ENCODE assay signal across 11 cellular contexts in the genomic region with DNA sequence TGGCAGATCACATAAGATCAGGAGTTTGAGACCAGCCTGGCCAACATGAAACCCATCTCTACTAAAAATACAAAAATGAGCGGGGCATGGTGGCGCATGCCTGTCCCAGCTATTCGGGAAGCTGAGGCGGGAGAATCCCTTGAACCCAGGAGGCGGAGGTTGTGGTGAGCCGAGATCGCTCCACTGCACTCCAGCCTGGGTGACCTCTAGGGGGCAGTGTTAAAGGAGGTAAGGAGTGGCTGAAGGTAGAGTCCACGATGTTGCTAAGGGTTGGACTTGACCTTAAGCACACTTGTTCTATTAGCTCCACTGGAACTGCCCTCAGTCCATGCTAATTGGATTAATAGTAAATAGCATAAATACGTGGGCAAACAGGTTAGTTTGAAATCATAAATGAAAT.
DNase-seq lines count a peak whose midpoint lies in the region; ATAC-seq and TF ChIP-seq lines count a peak whose summit lies in the region.
"Had no signal": no experiment of that assay in that cellular context is flagged by ENCODE, and none has a peak within 500 bp of the region (broad histone marks: within the 10 kb centered on the region; RNA-seq: fewer than 3 reads in every experiment).

No MANE protein-coding gene starts in this region.

- H3K27me3 ChIP-seq in lower lobe of right lung (ENCODE audit: low read depth): peaks cover 9% of the 10 kb centered on the region
- H3K27me3 ChIP-seq in sigmoid colon: peaks cover 0 to 31% (median 4%) of the 10 kb centered on the region in 3 donors

- no peaks in the 10 kb centered on the region for H3K4me1 Mint-ChIP-seq in T-helper 2 cell treated with Interferon-gamma antibody and Interleukin-4, amounts not matched to agents 5 μg/mL and 100 μg/mL, for 36 hours (ENCODE audit: low read depth)
- H3K4me1 Mint-ChIP-seq: immature natural killer cell had no signal

- H3K27ac Mint-ChIP-seq in T-helper 2 cell treated with Interferon-gamma antibody and Interleukin-4, amounts not matched to agents 5 μg/mL and 100 μg/mL, for 36 hours: no peak overlapping the region
- H3K27ac Mint-ChIP-seq: immature natural killer cell had no signal

- H3K4me1 ChIP-seq in lower lobe of right lung: no peaks in the 10 kb centered on the region
- H3K4me1 ChIP-seq in sigmoid colon: no peaks in the 10 kb centered on the region
- H3K4me1 ChIP-seq: stomach had no signal

- no peaks in the 10 kb centered on the region for H3K36me3 Mint-ChIP-seq in T-helper 2 cell treated with Interferon-gamma antibody and Interleukin-4, amounts not matched to agents 5 μg/mL and 100 μg/mL, for 36 hours (ENCODE audit: low read depth)
- H3K36me3 Mint-ChIP-seq: immature natural killer cell had no signal

- 71 to 80% methylated on average over 9 of the region's 9 CpGs for WGBS in sigmoid colon, 2 donors

- no peak overlapping the region for H3K27ac ChIP-seq in lower lobe of right lung
- H3K27ac ChIP-seq in sigmoid colon: no peak overlapping the region
- H3K27ac ChIP-seq: stomach had no signal

- TF ChIP-seq POLR2A in sigmoid colon (IDR thresholded peaks at IDR 0.05): no peak

- H3K4me3 Mint-ChIP-seq in T-helper 2 cell treated with Interferon-gamma antibody and Interleukin-4, amounts not matched to agents 5 μg/mL and 100 μg/mL, for 36 hours: no peak overlapping the region
- H3K4me3 Mint-ChIP-seq: immature natural killer cell had no signal

- H3K9me3 ChIP-seq in lower lobe of right lung (no peaks in the 10 kb centered on the region), sigmoid colon (no peaks in the 10 kb centered on the region)
- H3K9me3 ChIP-seq: stomach had no signal

- H3K27me3 Mint-ChIP-seq in T-helper 2 cell treated with Interferon-gamma antibody and Interleukin-4, amounts not matched to agents 5 μg/mL and 100 μg/mL, for 36 hours (ENCODE audit: low read depth): peaks cover 2% of the 10 kb centered on the region

- ATAC-seq in lower lobe of right lung (peak in 1 of 2 donors; percentile 26), GM21529 (IDR thresholded peaks at IDR 0.05; ENCODE audit: unreplicated experiment) (no peak)

- no peaks in the 10 kb centered on the region for H3K36me3 ChIP-seq in lower lobe of right lung
- no peaks in the 10 kb centered on the region for H3K36me3 ChIP-seq in sigmoid colon
- H3K36me3 ChIP-seq: stomach had no signal

- DNase-seq in NCI-H748 (lab: John Stamatoyannopoulos, UW; ENCODE audit: unreplicated experiment): peak; percentile 44
- no peak for DNase-seq in NCI-H748 treated with DMSO at 0.1 percent for 48 hours (lab: John Stamatoyannopoulos, UW)
- DNase-seq in T-helper 2 cell treated with Interferon-gamma antibody and Interleukin-4, amounts not matched to agents 5 μg/mL and 100 μg/mL, for 36 hours (ENCODE audit: low spot score): peak; percentile 6
- DNase-seq in lower lobe of right lung: no peak
- DNase-seq in NCI-H446 treated with DMSO at 0.1 percent for 48 hours (lab: John Stamatoyannopoulos, UW): no peak
- DNase-seq in sigmoid colon: no peak
- DNase-seq: immature natural killer cell, NCI-H187 treated with DMSO at 0.1 percent for 48 hours, stomach had no signal

- no peaks in the 10 kb centered on the region for H3K9me3 Mint-ChIP-seq in T-helper 2 cell treated with Interferon-gamma antibody and Interleukin-4, amounts not matched to agents 5 μg/mL and 100 μg/mL, for 36 hours
- H3K9me3 Mint-ChIP-seq: immature natural killer cell had no signal

- intact Hi-C loops in lower lobe of right lung (cut with DNase I): no loop called here
- intact Hi-C loops in sigmoid colon (cut with DNase I): no loop called here

- no peak overlapping the region for H3K4me3 ChIP-seq in lower lobe of right lung
- H3K4me3 ChIP-seq in sigmoid colon: no peak overlapping the region
- H3K4me3 ChIP-seq: stomach had no signal

- TF ChIP-seq CTCF in GM12873 (IDR thresholded peaks at IDR 0.05; ENCODE audit: insufficient read depth, low read depth, low read length, missing control alignments): peak; percentile 60
- peak; percentile 37 for TF ChIP-seq CTCF in lower lobe of right lung (IDR thresholded peaks at IDR 0.05)
- TF ChIP-seq CTCF in sigmoid colon (IDR thresholded peaks at IDR 0.05): no peak

- no peak for TF ChIP-seq EP300 in sigmoid colon (IDR thresholded peaks at IDR 0.05)

Comparison
In these comparisons a context has a peak if more than half of its experiments do, and no peak if none do; other contexts are left out.
1. DNase-seq: peak in NCI-H748 (single experiment) and T-helper 2 cell treated with Interferon-gamma antibody and Interleukin-4, amounts not matched to agents 5 μg/mL and 100 μg/mL, for 36 hours (single experiment); none in NCI-H748 treated with DMSO at 0.1 percent for 48 hours (single experiment), lower lobe of right lung (single experiment), NCI-H446 treated with DMSO at 0.1 percent for 48 hours (single experiment) and sigmoid colon (single experiment).
2. CTCF ChIP-seq: peak in GM12873 (single experiment) and lower lobe of right lung (single experiment); none in sigmoid colon (0 of 4).